Comparison of ENCODE assay signal across 8 cellular contexts in genomic region chr12:52879394-52880351, GRCh38.
DNase-seq lines count a peak whose midpoint lies in the region; ATAC-seq lines count a peak whose summit lies in the region.

No MANE protein-coding gene starts in this region.

- peak; percentile 68 for ATAC-seq in HG03432 (IDR thresholded peaks at IDR 0.05; ENCODE audit: unreplicated experiment)
- no peak for ATAC-seq in HG03442 (IDR thresholded peaks at IDR 0.05; ENCODE audit: unreplicated experiment)

- DNase-seq in DMS153 (lab: John Stamatoyannopoulos, UW) (peak; percentile 89), NCI-H526 treated with DMSO at 0.1 percent for 48 hours (lab: John Stamatoyannopoulos, UW) (peak; percentile 86), dedifferentiated amniotic fluid mesenchymal stem cell (ENCODE audit: extremely low spot score) (peak; percentile 87), left kidney (ENCODE audit: low read depth, low spot score) (peak; percentile 95)
- DNase-seq in activated CD4-positive, alpha-beta T cell treated with anti-CD3 and anti-CD28 coated beads, Interleukin-2, amount 50 U/mL, for 24 hours (ENCODE audit: low read depth in 1 of 2, low spot score in 1 of 2), result peak; percentile 39 to 52
- peak; percentile 42 for DNase-seq in stimulated activated CD4-positive, alpha-beta T cell treated with anti-CD3 and anti-CD28 coated beads, Interleukin-2, amount 100 ng/mL, for 4 hours (ENCODE audit: low read depth)

Comparison
In these comparisons a context has a peak if more than half of its experiments do, and no peak if none do; other contexts are left out.
1. DNase-seq: peak in every context shown above with its lines; median percentile 95 in left kidney; 89 in DMS153; 87 in dedifferentiated amniotic fluid mesenchymal stem cell; 86 in NCI-H526 treated with DMSO at 0.1 percent for 48 hours; 46 in activated CD4-positive, alpha-beta T cell treated with anti-CD3 and anti-CD28 coated beads, Interleukin-2, amount 50 U/mL, for 24 hours; 42 in stimulated activated CD4-positive, alpha-beta T cell treated with anti-CD3 and anti-CD28 coated beads, Interleukin-2, amount 100 ng/mL, for 4 hours.